Comparison of ENCODE assay signal across 21 cellular contexts in genomic region chr3:78632925-78633324, GRCh38.
DNase-seq lines count a peak whose midpoint lies in the region; ATAC-seq, FAIRE-seq and TF ChIP-seq lines count a peak whose summit lies in the region.
"Had no signal": no experiment of that assay in that cellular context is flagged by ENCODE, and none has a peak within 500 bp of the region (broad histone marks: within the 10 kb centered on the region; RNA-seq: fewer than 3 reads in every experiment).

No MANE protein-coding gene starts in this region.

- no peak overlapping the region for H3K4me3 ChIP-seq in GM23248
- H3K4me3 ChIP-seq in keratinocyte (ENCODE audit: control insufficient read depth in 2 of 3, extremely low read depth in 1 of 3, insufficient read depth in 2 of 3, low read depth in 1 of 3, low read length in 3 of 3), result no peak overlapping the region
- no peak overlapping the region for H3K4me3 ChIP-seq in smooth muscle cell
- no peak overlapping the region for H3K4me3 ChIP-seq in CD4-positive, alpha-beta memory T cell (ENCODE audit: low read length in 2 of 2)
- H3K4me3 ChIP-seq: A549 had no signal

- dilution Hi-C loops in keratinocyte (cut with MboI; ENCODE audit: extremely low pct_ligation_motif_present, low sequenced_read_pairs), result no loop called here

- no peaks in the 10 kb centered on the region for H3K9me2 ChIP-seq in GM23248 (ENCODE audit: insufficient read depth)

- WGBS in GM23248 (ENCODE audit: low coverage in 1 of 2, low lambda C conversion rate in 2 of 2, missing lambda C conversion rate in 2 of 2), 2 experiments, result 37 to 54% methylated on average over 3 of the region's 3 CpGs
- WGBS in smooth muscle cell (ENCODE audit: low lambda C conversion rate), result 33% methylated on average over 3 of the region's 3 CpGs

- TF ChIP-seq CTCF in keratinocyte (optimal IDR thresholded peaks at IDR 0.05 in 1 of 3, IDR thresholded peaks at IDR 0.05 in 1 of 3, conservative IDR thresholded peaks at IDR 0.05 in 1 of 3; ENCODE audit: extremely low read depth in 1 of 3, insufficient read depth in 2 of 3, low read length in 3 of 3) (no peak), smooth muscle cell (IDR thresholded peaks at IDR 0.05; ENCODE audit: borderline replicate concordance, insufficient read depth, poor library complexity, severe bottlenecking) (no peak)

- no peaks in the 10 kb centered on the region for H3K9me1 ChIP-seq in keratinocyte (ENCODE audit: control insufficient read depth, extremely low read depth, insufficient read depth, low read length)

- no peak overlapping the region for H3K4me3 Mint-ChIP-seq in CD4-positive, alpha-beta memory T cell
- H3K4me3 Mint-ChIP-seq: CD4-positive, CD25-positive, alpha-beta regulatory T cell had no signal

- H3K27me3 Mint-ChIP-seq in CD4-positive, alpha-beta memory T cell, result no peaks in the 10 kb centered on the region
- H3K27me3 Mint-ChIP-seq: CD4-positive, CD25-positive, alpha-beta regulatory T cell had no signal

- no peaks in the 10 kb centered on the region for H3K4me1 Mint-ChIP-seq in CD4-positive, alpha-beta memory T cell
- H3K4me1 Mint-ChIP-seq: CD4-positive, CD25-positive, alpha-beta regulatory T cell had no signal

- H3K9me3 Mint-ChIP-seq in CD4-positive, alpha-beta memory T cell, result peaks cover 0 to 5% (median 2%) of the 10 kb centered on the region in 8 donors

- POLR2A ChIA-PET in CD4-positive, alpha-beta memory T cell (lab: Charles Lee; ENCODE audit: partially characterized antibody), result no interaction called here

- H3K36me3 Mint-ChIP-seq in CD4-positive, alpha-beta memory T cell, result no peaks in the 10 kb centered on the region
- H3K36me3 Mint-ChIP-seq: CD4-positive, CD25-positive, alpha-beta regulatory T cell had no signal

- H3K79me2 ChIP-seq in GM23248 (ENCODE audit: insufficient read depth) (no peaks in the 10 kb centered on the region), keratinocyte (ENCODE audit: control insufficient read depth, insufficient read depth, low read length) (no peaks in the 10 kb centered on the region), smooth muscle cell (ENCODE audit: low read depth) (no peaks in the 10 kb centered on the region)

- no peaks in the 10 kb centered on the region for H3K4me1 ChIP-seq in GM23248 (ENCODE audit: insufficient read depth)
- no peaks in the 10 kb centered on the region for H3K4me1 ChIP-seq in keratinocyte (ENCODE audit: control insufficient read depth, extremely low read depth, insufficient read depth, low read length)
- H3K4me1 ChIP-seq in smooth muscle cell (ENCODE audit: low read depth), result peaks cover 16% of the 10 kb centered on the region
- H3K4me1 ChIP-seq in CD4-positive, alpha-beta memory T cell (ENCODE audit: insufficient read depth, low read length), result no peaks in the 10 kb centered on the region
- H3K4me1 ChIP-seq: A549 had no signal

- CTCF ChIA-PET in CD4-positive, alpha-beta memory T cell (lab: Charles Lee; ENCODE audit: partially characterized antibody), result no interaction called here

- no peaks in the 10 kb centered on the region for H3K27me3 ChIP-seq in GM23248 (replicated peaks; ENCODE audit: insufficient read depth)
- H3K27me3 ChIP-seq in keratinocyte (ENCODE audit: control insufficient read depth, extremely low read depth, insufficient read depth, low read length), result no peaks in the 10 kb centered on the region
- no peaks in the 10 kb centered on the region for H3K27me3 ChIP-seq in smooth muscle cell (ENCODE audit: low read depth)
- H3K27me3 ChIP-seq in CD4-positive, alpha-beta memory T cell (ENCODE audit: insufficient read depth, low read length), result no peaks in the 10 kb centered on the region

- no peak for ATAC-seq in HG02852 (IDR thresholded peaks at IDR 0.05; ENCODE audit: unreplicated experiment)
- ATAC-seq: A549 had no signal

- no peaks in the 10 kb centered on the region for H3K9me3 ChIP-seq in GM23248 (ENCODE audit: low read depth)
- no peaks in the 10 kb centered on the region for H3K9me3 ChIP-seq in keratinocyte (ENCODE audit: control insufficient read depth, low read depth, low read length)
- H3K9me3 ChIP-seq in smooth muscle cell (replicated peaks; ENCODE audit: low read depth), result no peaks in the 10 kb centered on the region
- no peaks in the 10 kb centered on the region for H3K9me3 ChIP-seq in CD4-positive, alpha-beta memory T cell (ENCODE audit: control insufficient read depth in 1 of 2, low read length in 2 of 2)
- H3K9me3 ChIP-seq: A549 had no signal

- FAIRE-seq in keratinocyte (lab: Jason Lieb, UNC), result no peak
- FAIRE-seq: A549, G401.6, GM12892, H1, RCC 7860 had no signal

- H3F3A ChIP-seq in GM23248 (ENCODE audit: insufficient read depth), result no peaks in the 10 kb centered on the region
- peaks cover 3% of the 10 kb centered on the region for H3F3A ChIP-seq in smooth muscle cell (ENCODE audit: low read depth)

- H3K27ac Mint-ChIP-seq in CD4-positive, alpha-beta memory T cell, result no peak overlapping the region
- H3K27ac Mint-ChIP-seq: CD4-positive, CD25-positive, alpha-beta regulatory T cell had no signal

- H3K9ac ChIP-seq in GM23248, result no peak overlapping the region
- H3K9ac ChIP-seq in keratinocyte (ENCODE audit: control insufficient read depth, extremely low read depth, insufficient read depth, low read length), result no peak overlapping the region
- peak overlapping the region; percentile 54 for H3K9ac ChIP-seq in smooth muscle cell (ENCODE audit: low read depth)

- no peaks in the 10 kb centered on the region for H4K20me1 ChIP-seq in GM23248 (ENCODE audit: insufficient read depth)
- no peaks in the 10 kb centered on the region for H4K20me1 ChIP-seq in keratinocyte (ENCODE audit: control insufficient read depth, extremely low read depth, insufficient read depth, low read length)
- no peaks in the 10 kb centered on the region for H4K20me1 ChIP-seq in smooth muscle cell (ENCODE audit: low read depth)

- in situ Hi-C loops in GM23248 (cut with MboI), result no loop called here

- H3K4me2 ChIP-seq in GM23248 (ENCODE audit: unreplicated experiment) (no peak overlapping the region), keratinocyte (ENCODE audit: control insufficient read depth, extremely low read depth, insufficient read depth, low read depth, low read length) (no peak overlapping the region), smooth muscle cell (peak overlapping the region; percentile 54)
- H3K4me2 ChIP-seq: A549 had no signal

- H3K27ac ChIP-seq in GM23248 (no peak overlapping the region), epithelial cell of prostate (peak overlapping the region; percentile 25), keratinocyte (ENCODE audit: control insufficient read depth, insufficient read depth, low read length) (peak overlapping the region; percentile 26), smooth muscle cell (ENCODE audit: low read depth) (peak overlapping the region; percentile 90)
- no peak overlapping the region for H3K27ac ChIP-seq in CD4-positive, alpha-beta memory T cell (ENCODE audit: low read depth, low read length)
- H3K27ac ChIP-seq: A549 had no signal

- DNase-seq in GM23248 (peak; percentile 3), epithelial cell of prostate (ENCODE audit: low read depth, low spot score) (no peak), keratinocyte (ENCODE audit: low read depth, low spot score) (no peak), smooth muscle cell (lab: John Stamatoyannopoulos, UW; ENCODE audit: unreplicated experiment) (no peak), kidney glomerular epithelial cell (lab: John Stamatoyannopoulos, UW) (no peak), OCI-M2 (lab: John Stamatoyannopoulos, UW; ENCODE audit: unreplicated experiment) (no peak)
- no peak for DNase-seq in CD4-positive, alpha-beta memory T cell
- DNase-seq: CD4-positive, CD25-positive, alpha-beta regulatory T cell; DMS79 treated with DMSO at 0.1 percent for 48 hours; MM.1S; NCI-H1105 treated with DMSO at 0.1 percent for 48 hours; NCI-H187; NCI-H2171 treated with DMSO at 0.1 percent for 48 hours; NCI-H82; SHP77 had no signal

- no peak overlapping the region for H2AFZ ChIP-seq in GM23248
- H2AFZ ChIP-seq in keratinocyte (ENCODE audit: control insufficient read depth, low read length), result no peak overlapping the region
- H2AFZ ChIP-seq in smooth muscle cell (ENCODE audit: low read depth), result no peak overlapping the region

- peaks cover 10% of the 10 kb centered on the region; the same call in 1 of the 2 replicates for H3K36me3 ChIP-seq in GM23248 (ENCODE audit: low read depth)
- H3K36me3 ChIP-seq in keratinocyte (ENCODE audit: control insufficient read depth in 2 of 2, extremely low read depth in 1 of 2, insufficient read depth in 2 of 2, low read length in 2 of 2), result no peaks in the 10 kb centered on the region
- H3K36me3 ChIP-seq in smooth muscle cell (ENCODE audit: low read depth), result no peaks in the 10 kb centered on the region
- H3K36me3 ChIP-seq in CD4-positive, alpha-beta memory T cell (ENCODE audit: insufficient read depth, low read length), result no peaks in the 10 kb centered on the region

- intact Hi-C loops in CD4-positive, alpha-beta memory T cell (cut with micrococcal nuclease), result no loop called here

Comparison
In these comparisons a context has a peak if more than half of its experiments do, and no peak if none do; other contexts are left out.
1. H3K27ac ChIP-seq: peak in epithelial cell of prostate (single experiment), keratinocyte (single experiment) and smooth muscle cell (single experiment); none in GM23248 (single experiment) and CD4-positive, alpha-beta memory T cell (single experiment).